1 cellular context compared by ENCODE assay signal in the genomic region with DNA sequence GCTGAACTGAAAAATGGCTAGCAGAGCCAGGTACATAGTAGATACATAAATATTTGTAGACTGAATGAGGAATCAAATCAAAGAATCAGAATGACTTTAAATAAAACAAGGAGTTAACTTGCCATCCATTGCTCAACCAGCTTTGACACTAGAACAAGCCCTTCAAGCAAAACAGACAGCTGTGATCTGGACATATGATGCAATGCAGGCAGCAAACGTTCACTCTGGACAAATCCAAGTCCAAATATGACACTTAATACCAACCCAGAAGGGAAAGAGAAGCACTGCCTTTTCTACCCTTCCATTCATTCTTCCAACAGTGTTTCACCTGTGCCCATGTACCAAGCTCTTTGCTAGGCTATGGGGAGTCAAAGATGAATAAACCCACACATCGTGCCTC.
TF ChIP-seq lines count a peak whose summit lies in the region.

No MANE protein-coding gene starts in this region.

TF ChIP-seq in liver, 16 proteins besides CTCF, POLR2A, EP300 and RAD21 (continued from another document):
- TF ChIP-seq, protein P1, sequence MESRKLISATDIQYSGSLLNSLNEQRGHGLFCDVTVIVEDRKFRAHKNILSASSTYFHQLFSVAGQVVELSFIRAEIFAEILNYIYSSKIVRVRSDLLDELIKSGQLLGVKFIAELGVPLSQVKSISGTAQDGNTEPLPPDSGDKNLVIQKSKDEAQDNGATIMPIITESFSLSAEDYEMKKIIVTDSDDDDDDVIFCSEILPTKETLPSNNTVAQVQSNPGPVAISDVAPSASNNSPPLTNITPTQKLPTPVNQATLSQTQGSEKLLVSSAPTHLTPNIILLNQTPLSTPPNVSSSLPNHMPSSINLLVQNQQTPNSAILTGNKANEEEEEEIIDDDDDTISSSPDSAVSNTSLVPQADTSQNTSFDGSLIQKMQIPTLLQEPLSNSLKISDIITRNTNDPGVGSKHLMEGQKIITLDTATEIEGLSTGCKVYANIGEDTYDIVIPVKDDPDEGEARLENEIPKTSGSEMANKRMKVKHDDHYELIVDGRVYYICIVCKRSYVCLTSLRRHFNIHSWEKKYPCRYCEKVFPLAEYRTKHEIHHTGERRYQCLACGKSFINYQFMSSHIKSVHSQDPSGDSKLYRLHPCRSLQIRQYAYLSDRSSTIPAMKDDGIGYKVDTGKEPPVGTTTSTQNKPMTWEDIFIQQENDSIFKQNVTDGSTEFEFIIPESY (IDR thresholded peaks at IDR 0.05), result peak; percentile 70
- TF ChIP-seq RXRA (IDR thresholded peaks at IDR 0.05) (peak; percentile 79 to 85), HNF4A (conservative IDR thresholded peaks at IDR 0.05) (peak; percentile 86 to 94), TAF1 (conservative IDR thresholded peaks at IDR 0.05) (peak; percentile 87), EGR1 (IDR thresholded peaks at IDR 0.05; ENCODE audit: low read depth in 2 of 2) (peak in 1 of 2 donors; percentile 82), NR2F2 (IDR thresholded peaks at IDR 0.05) (no peak), FOXA1 (IDR thresholded peaks at IDR 0.05) (no peak), YY1 (IDR thresholded peaks at IDR 0.05) (peak; percentile 83)
